Comparison of ENCODE assay signal across 8 cellular contexts in genomic region chr1:42035205-42035829, GRCh38.
DNase-seq lines count a peak whose midpoint lies in the region; ATAC-seq lines count a peak whose summit lies in the region.

No MANE protein-coding gene starts in this region.

- ATAC-seq in GM19455 (IDR thresholded peaks at IDR 0.05; ENCODE audit: unreplicated experiment) (peak; percentile 78), HG03469 (IDR thresholded peaks at IDR 0.05; ENCODE audit: unreplicated experiment) (peak; percentile 41)

- peak; percentile 63 for DNase-seq in EH (ENCODE audit: low read depth)
- DNase-seq in NCI-H82 treated with DMSO at 0.1 percent for 48 hours (lab: John Stamatoyannopoulos, UW; ENCODE audit: unreplicated experiment), result peak; percentile 11
- DNase-seq in amniotic stem cell (lab: John Stamatoyannopoulos, UW), result peak; percentile 9
- peak; percentile 69 for DNase-seq in hepatic stellate cell (ENCODE audit: low spot score)
- DNase-seq in putamen (ENCODE audit: low spot score), result peak; percentile 75
- DNase-seq in NCI-H1048 (lab: John Stamatoyannopoulos, UW), result no peak
